In the genomic region with DNA sequence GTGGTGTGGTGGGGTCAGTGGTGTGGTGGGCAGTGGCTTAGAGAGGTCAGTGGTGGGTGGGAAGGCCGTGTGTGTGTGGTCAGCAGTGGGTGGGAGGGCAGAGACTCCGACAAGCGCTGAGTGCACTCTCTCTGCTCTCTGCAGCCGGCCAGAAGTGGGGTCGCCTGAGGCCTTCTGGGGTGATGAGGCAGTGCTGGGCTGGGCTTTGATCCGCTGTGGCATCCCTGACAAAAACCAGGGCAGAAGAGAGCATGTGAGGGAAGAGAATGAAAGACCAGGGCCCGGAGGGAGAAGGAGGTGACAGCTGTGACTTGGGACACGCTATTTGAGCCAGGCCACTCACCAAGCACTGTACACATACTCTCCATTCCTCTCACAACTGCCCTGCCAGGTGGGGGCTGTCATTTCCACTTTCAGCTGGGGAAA, we compare ENCODE assay signal across 13 cellular contexts. TPM values are rescaled to one million over a fixed set of nuclear protein-coding genes. Genes with fewer than 3 reads are reported as not detected.
DNase-seq lines count a peak whose midpoint lies in the region; ATAC-seq and TF ChIP-seq lines count a peak whose summit lies in the region.
"Had no signal": no experiment of that assay in that cellular context is flagged by ENCODE, and none has a peak within 500 bp of the region (broad histone marks: within the 10 kb centered on the region; RNA-seq: fewer than 3 reads in every experiment).

No MANE protein-coding gene starts in this region.

- POLR2A ChIA-PET in A673 (lab: Charles Lee; ENCODE audit: low non-redundant PET), result no interaction called here

- H3K9ac ChIP-seq in stomach smooth muscle (ENCODE audit: low read length in 2 of 2), result no peak overlapping the region

- no peaks in the 10 kb centered on the region for H4K20me1 ChIP-seq in osteoblast (ENCODE audit: insufficient read depth, low read length)

- H3K27ac ChIP-seq in left ventricle myocardium inferior (replicated peaks) (no peak overlapping the region), esophagus squamous epithelium (peak overlapping the region in 3 of 4 donors; percentile 47 to 85 (median 52)), osteoblast (ENCODE audit: low read depth, low read length) (no peak overlapping the region), stomach smooth muscle (ENCODE audit: low read length) (peak overlapping the region; percentile 37), A673 (ENCODE audit: low read depth, low read length, poor library complexity, severe bottlenecking) (no peak overlapping the region)

- H3K79me2 ChIP-seq in osteoblast (ENCODE audit: insufficient read depth, low read length), result no peaks in the 10 kb centered on the region

- H3K4me1 ChIP-seq in left ventricle myocardium inferior (peaks cover 36% of the 10 kb centered on the region), esophagus squamous epithelium (peaks cover 11 to 79% (median 36%) of the 10 kb centered on the region in 3 donors), osteoblast (ENCODE audit: insufficient read depth, low read length) (no peaks in the 10 kb centered on the region), stomach smooth muscle (ENCODE audit: control insufficient read depth, insufficient read depth, low read length) (peaks cover 70% of the 10 kb centered on the region), A673 (ENCODE audit: insufficient read depth, low read length, poor library complexity, severe bottlenecking) (no peaks in the 10 kb centered on the region)

- intact Hi-C loops in Right ventricle myocardium superior (cut with DNase I) (loop anchor here (5.0 kb wide), 1 partner anchor 143 kb away; a partner anchor contains a TSS), left ventricle myocardium inferior (cut with micrococcal nuclease) (no loop called here), esophagus squamous epithelium (cut with DNase I) (no loop called here), A673 (cut with micrococcal nuclease; ENCODE audit: unreplicated experiment) (no loop called here)

- H3K9me3 ChIP-seq in left ventricle myocardium inferior (replicated peaks), result no peaks in the 10 kb centered on the region
- H3K9me3 ChIP-seq in esophagus squamous epithelium, result no peaks in the 10 kb centered on the region
- no peaks in the 10 kb centered on the region for H3K9me3 ChIP-seq in osteoblast (ENCODE audit: low read depth, low read length)
- no peaks in the 10 kb centered on the region for H3K9me3 ChIP-seq in stomach smooth muscle (ENCODE audit: control insufficient read depth in 2 of 2, low read length in 2 of 2)
- H3K9me3 ChIP-seq in A673 (ENCODE audit: low read depth, low read length, poor library complexity, severe bottlenecking), result no peaks in the 10 kb centered on the region

- ATAC-seq in Right ventricle myocardium superior (ENCODE audit: poor library complexity) (peak; percentile 10), HG02973 (IDR thresholded peaks at IDR 0.05; ENCODE audit: unreplicated experiment) (no peak)

- WGBS in esophagus squamous epithelium, 2 donors, result 75 to 80% methylated on average over 6 to 8 of the region's 8 CpGs

- TF ChIP-seq POLR2A in esophagus squamous epithelium (IDR thresholded peaks at IDR 0.05), result no peak

- H3K36me3 ChIP-seq in left ventricle myocardium inferior (no peaks in the 10 kb centered on the region), esophagus squamous epithelium (no peaks in the 10 kb centered on the region), osteoblast (ENCODE audit: insufficient read depth, low read length) (no peaks in the 10 kb centered on the region), stomach smooth muscle (ENCODE audit: control insufficient read depth in 2 of 2, insufficient read depth in 2 of 2, low read length in 2 of 2) (no peaks in the 10 kb centered on the region), A673 (ENCODE audit: insufficient read depth, low read length, poor library complexity, severe bottlenecking) (no peaks in the 10 kb centered on the region)

- no peak overlapping the region for H3K4me2 ChIP-seq in osteoblast (ENCODE audit: insufficient read depth, low read length)

- CTCF ChIA-PET in A673 (lab: Charles Lee), result no interaction called here

- TF ChIP-seq CTCF in left ventricle myocardium inferior (IDR thresholded peaks at IDR 0.05; ENCODE audit: borderline replicate concordance) (no peak), esophagus squamous epithelium (IDR thresholded peaks at IDR 0.05) (no peak), osteoblast (IDR thresholded peaks at IDR 0.05; ENCODE audit: extremely low read depth, low read depth, low read length) (no peak), A673 (conservative IDR thresholded peaks at IDR 0.05; ENCODE audit: low read depth, low read length) (no peak)

- no peak for DNase-seq in Right ventricle myocardium superior
- no peak for DNase-seq in left ventricle myocardium inferior
- no peak for DNase-seq in esophagus squamous epithelium (lab: John Stamatoyannopoulos, UW)
- peak; percentile 73 for DNase-seq in osteoblast (ENCODE audit: insufficient read length, low spot score, missing footprints)
- DNase-seq in A673 (ENCODE audit: low spot score), result no peak
- no peak for DNase-seq in DMS53 treated with DMSO at 0.1 percent for 48 hours (lab: John Stamatoyannopoulos, UW; ENCODE audit: unreplicated experiment)
- DNase-seq: GOT3; KG1; NCI-H1436; NCI-H2029 treated with DMSO at 0.1 percent for 48 hours; NK-92 treated with Interleukin-12 subunit alpha and Interleukin-12 subunit beta, amount 100 ng/mL, for 24 hours had no signal

- H3K4me3 ChIP-seq in left ventricle myocardium inferior (no peak overlapping the region), esophagus squamous epithelium (no peak overlapping the region), osteoblast (ENCODE audit: insufficient read depth, low read length) (no peak overlapping the region), stomach smooth muscle (ENCODE audit: low read length in 2 of 2) (no peak overlapping the region), A673 (ENCODE audit: low read depth, low read length, poor library complexity, severe bottlenecking) (no peak overlapping the region)

- no TSS peak for BruUV-seq in A673 (replicated peaks; lab: Mats Ljungman, UMichigan)

- H3K27me3 ChIP-seq in left ventricle myocardium inferior (ENCODE audit: low read depth) (no peaks in the 10 kb centered on the region), esophagus squamous epithelium (no peaks in the 10 kb centered on the region), osteoblast (ENCODE audit: insufficient read depth, low read length) (no peaks in the 10 kb centered on the region), stomach smooth muscle (ENCODE audit: control insufficient read depth in 1 of 2, insufficient read depth in 2 of 2, low read length in 2 of 2) (no peaks in the 10 kb centered on the region), A673 (replicated peaks; ENCODE audit: insufficient read depth, low read depth, low read length, poor library complexity) (no peaks in the 10 kb centered on the region)

- no peak overlapping the region for H2AFZ ChIP-seq in osteoblast (ENCODE audit: low read length)

RNA-seq across cellular contexts. Expression of a gene that starts 50.8 kb away (rescaled TPM):
- total RNA-seq in Right ventricle myocardium superior (0.16 TPM), left ventricle myocardium inferior (1.5 TPM), esophagus squamous epithelium (10 to 100 TPM in 1 of 4 donors, 1 to 10 TPM in 3; 1.1 to 10.5 (median 3.1) TPM), osteoblast (under 0.01 TPM in 2 replicates), A673 (2021) (0.57 and 1.1 TPM in 2 replicates)

Comparison
In these comparisons a context has a peak if more than half of its experiments do, and no peak if none do; other contexts are left out.
1. H3K27ac ChIP-seq: peak in esophagus squamous epithelium (3 of 4) and stomach smooth muscle (single experiment); none in left ventricle myocardium inferior (single experiment), osteoblast (single experiment) and A673 (single experiment).